20 cellular contexts compared by ENCODE assay signal in the genomic region with DNA sequence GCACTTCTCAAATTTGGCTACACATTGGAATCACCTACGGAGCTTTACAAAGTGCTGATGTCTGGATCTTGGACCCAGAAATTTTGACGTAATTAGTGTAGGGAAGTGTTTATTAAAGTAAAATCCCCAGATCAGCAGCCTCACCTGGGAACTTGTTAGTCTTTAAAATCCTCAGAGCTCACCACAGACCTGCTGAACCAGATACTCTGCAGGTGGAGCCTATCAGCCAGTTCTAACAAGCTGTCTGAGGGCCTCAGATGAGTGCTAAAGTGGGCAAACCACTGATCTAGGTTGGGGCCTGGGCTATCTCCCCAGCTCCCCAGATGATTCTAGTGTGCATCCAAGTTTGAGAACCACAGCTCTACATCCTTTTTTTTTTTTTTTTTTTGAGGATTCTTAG.
"Had no signal": no experiment of that assay in that cellular context is flagged by ENCODE, and none has a peak within 500 bp of the region (broad histone marks: within the 10 kb centered on the region; RNA-seq: fewer than 3 reads in every experiment).

No MANE protein-coding gene starts in this region.

- H3K4me2 ChIP-seq: SK-N-SH had no signal

- H3K27me3 ChIP-seq: MG63 had no signal

- ATAC-seq: HepG2 had no signal

- H3K36me3 ChIP-seq: MG63 had no signal

- DNase-seq: IMR-90, Karpas-422, KG1, MG63, NCI-H1092, NCI-H1105 treated with DMSO at 0.1 percent for 48 hours, NCI-H1417 treated with DMSO at 0.1 percent for 48 hours, NCI-H1694 treated with DMSO at 0.1 percent for 48 hours, NCI-H2029, NCI-H2081 treated with DMSO at 0.1 percent for 48 hours, NCI-H2171, NCI-H226, NCI-H446, NCI-H510A, NCI-H524 treated with DMSO at 0.1 percent for 48 hours, RPMI8226, SHP77, SK-N-SH, SW 1271 had no signal

- H3K4me3 ChIP-seq: MG63 had no signal

- H3K9me3 ChIP-seq: MG63, SK-N-SH had no signal

- H3K9ac ChIP-seq: SK-N-SH had no signal
